Comparison of ENCODE assay signal across 2 cellular contexts in the genomic region with DNA sequence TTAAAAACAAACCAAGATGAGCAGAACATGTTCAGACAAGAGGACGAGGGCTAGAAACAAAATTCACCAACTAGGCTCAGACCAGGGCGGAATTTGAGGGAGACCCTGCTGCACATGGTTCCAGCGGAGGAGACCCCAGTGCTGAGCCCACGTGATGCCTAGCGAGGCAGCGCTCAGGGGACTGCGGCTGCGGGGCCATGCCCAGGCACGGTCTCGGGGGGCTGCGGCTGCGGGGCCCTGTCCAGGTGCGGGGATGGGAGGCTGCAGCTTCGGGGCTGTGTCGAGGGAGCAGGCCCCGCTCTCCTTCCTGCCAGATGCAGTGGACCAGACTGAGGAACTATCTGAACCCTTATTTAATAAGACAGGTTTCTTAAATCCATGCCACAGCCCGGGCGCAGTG.
TF ChIP-seq lines count a peak whose summit lies in the region.

No MANE protein-coding gene starts in this region.

TF ChIP-seq in HepG2, 621 proteins besides CTCF, POLR2A, EP300 and RAD21:
- TF ChIP-seq, protein P1, sequence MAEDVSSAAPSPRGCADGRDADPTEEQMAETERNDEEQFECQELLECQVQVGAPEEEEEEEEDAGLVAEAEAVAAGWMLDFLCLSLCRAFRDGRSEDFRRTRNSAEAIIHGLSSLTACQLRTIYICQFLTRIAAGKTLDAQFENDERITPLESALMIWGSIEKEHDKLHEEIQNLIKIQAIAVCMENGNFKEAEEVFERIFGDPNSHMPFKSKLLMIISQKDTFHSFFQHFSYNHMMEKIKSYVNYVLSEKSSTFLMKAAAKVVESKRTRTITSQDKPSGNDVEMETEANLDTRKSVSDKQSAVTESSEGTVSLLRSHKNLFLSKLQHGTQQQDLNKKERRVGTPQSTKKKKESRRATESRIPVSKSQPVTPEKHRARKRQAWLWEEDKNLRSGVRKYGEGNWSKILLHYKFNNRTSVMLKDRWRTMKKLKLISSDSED (CRISPR knock-in tag; IDR thresholded peaks at IDR 0.05): no peak
- TF ChIP-seq ZEB1 (IDR thresholded peaks at IDR 0.05; ENCODE audit: insufficient replicate concordance, low read depth) (no peak), AGO2 (optimal IDR thresholded peaks at IDR 0.05; ENCODE audit: low read depth, low read length) (peak; percentile 79)
- TF ChIP-seq, protein P2, sequence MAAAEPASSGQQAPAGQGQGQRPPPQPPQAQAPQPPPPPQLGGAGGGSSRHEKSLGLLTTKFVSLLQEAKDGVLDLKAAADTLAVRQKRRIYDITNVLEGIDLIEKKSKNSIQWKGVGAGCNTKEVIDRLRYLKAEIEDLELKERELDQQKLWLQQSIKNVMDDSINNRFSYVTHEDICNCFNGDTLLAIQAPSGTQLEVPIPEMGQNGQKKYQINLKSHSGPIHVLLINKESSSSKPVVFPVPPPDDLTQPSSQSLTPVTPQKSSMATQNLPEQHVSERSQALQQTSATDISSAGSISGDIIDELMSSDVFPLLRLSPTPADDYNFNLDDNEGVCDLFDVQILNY (CRISPR knock-in tag; conservative IDR thresholded peaks at IDR 0.05): no peak
- TF ChIP-seq, protein P3, sequence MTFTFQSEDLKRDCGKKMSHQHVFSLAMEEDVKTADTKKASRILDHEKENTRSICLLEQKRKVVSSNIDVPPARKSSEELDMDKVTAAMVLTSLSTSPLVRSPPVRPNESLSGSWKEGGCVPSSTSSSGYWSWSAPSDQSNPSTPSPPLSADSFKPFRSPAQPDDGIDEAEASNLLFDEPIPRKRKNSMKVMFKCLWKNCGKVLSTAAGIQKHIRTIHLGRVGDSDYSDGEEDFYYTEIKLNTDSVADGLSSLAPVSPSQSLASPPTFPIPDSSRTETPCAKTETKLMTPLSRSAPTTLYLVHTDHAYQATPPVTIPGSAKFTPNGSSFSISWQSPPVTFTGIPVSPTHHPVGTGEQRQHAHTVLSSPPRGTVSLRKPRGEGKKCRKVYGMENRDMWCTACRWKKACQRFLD (CRISPR knock-in tag; IDR thresholded peaks at IDR 0.05; ENCODE audit: borderline replicate concordance): no peak
- TF ChIP-seq, protein P4, sequence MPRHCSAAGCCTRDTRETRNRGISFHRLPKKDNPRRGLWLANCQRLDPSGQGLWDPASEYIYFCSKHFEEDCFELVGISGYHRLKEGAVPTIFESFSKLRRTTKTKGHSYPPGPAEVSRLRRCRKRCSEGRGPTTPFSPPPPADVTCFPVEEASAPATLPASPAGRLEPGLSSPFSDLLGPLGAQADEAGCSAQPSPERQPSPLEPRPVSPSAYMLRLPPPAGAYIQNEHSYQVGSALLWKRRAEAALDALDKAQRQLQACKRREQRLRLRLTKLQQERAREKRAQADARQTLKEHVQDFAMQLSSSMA (CRISPR knock-in tag; IDR thresholded peaks at IDR 0.05): no peak
- TF ChIP-seq, protein P5, sequence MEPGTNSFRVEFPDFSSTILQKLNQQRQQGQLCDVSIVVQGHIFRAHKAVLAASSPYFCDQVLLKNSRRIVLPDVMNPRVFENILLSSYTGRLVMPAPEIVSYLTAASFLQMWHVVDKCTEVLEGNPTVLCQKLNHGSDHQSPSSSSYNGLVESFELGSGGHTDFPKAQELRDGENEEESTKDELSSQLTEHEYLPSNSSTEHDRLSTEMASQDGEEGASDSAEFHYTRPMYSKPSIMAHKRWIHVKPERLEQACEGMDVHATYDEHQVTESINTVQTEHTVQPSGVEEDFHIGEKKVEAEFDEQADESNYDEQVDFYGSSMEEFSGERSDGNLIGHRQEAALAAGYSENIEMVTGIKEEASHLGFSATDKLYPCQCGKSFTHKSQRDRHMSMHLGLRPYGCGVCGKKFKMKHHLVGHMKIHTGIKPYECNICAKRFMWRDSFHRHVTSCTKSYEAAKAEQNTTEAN (CRISPR knock-in tag; conservative IDR thresholded peaks at IDR 0.05): no peak
TF ChIP-seq in HepG2: peak in this region for 1.

TF ChIP-seq in K562, 482 proteins besides CTCF, POLR2A, EP300 and RAD21:
- TF ChIP-seq, protein P6, sequence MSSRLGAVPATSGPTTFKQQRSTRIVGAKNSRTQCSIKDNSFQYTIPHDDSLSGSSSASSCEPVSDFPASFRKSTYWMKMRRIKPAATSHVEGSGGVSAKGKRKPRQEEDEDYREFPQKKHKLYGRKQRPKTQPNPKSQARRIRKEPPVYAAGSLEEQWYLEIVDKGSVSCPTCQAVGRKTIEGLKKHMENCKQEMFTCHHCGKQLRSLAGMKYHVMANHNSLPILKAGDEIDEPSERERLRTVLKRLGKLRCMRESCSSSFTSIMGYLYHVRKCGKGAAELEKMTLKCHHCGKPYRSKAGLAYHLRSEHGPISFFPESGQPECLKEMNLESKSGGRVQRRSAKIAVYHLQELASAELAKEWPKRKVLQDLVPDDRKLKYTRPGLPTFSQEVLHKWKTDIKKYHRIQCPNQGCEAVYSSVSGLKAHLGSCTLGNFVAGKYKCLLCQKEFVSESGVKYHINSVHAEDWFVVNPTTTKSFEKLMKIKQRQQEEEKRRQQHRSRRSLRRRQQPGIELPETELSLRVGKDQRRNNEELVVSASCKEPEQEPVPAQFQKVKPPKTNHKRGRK (tag; IDR thresholded peaks at IDR 0.05): no peak
- TF ChIP-seq DACH1 (IDR thresholded peaks at IDR 0.05; ENCODE audit: partially characterized antibody) (no peak), CHD2 (IDR thresholded peaks at IDR 0.05; ENCODE audit: low read depth, low read length) (no peak), KLF16 (IDR thresholded peaks at IDR 0.05) (no peak), ETV6 (IDR thresholded peaks at IDR 0.05; ENCODE audit: borderline replicate concordance in 1 of 2, low read depth in 2 of 2, low read length in 1 of 2) (no peak), ETV6 (CRISPR knock-in tag; IDR thresholded peaks at IDR 0.05; ENCODE audit: borderline replicate concordance) (no peak), MAFF (IDR thresholded peaks at IDR 0.05; ENCODE audit: low read length) (no peak), SIN3B (IDR thresholded peaks at IDR 0.05; ENCODE audit: low read depth) (no peak)
- TF ChIP-seq, protein P7, sequence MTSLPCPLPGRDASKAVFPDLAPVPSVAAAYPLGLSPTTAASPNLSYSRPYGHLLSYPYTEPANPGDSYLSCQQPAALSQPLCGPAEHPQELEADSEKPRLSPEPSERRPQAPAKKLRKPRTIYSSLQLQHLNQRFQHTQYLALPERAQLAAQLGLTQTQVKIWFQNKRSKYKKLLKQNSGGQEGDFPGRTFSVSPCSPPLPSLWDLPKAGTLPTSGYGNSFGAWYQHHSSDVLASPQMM (CRISPR knock-in tag; IDR thresholded peaks at IDR 0.05): no peak
- TF ChIP-seq, protein P8, sequence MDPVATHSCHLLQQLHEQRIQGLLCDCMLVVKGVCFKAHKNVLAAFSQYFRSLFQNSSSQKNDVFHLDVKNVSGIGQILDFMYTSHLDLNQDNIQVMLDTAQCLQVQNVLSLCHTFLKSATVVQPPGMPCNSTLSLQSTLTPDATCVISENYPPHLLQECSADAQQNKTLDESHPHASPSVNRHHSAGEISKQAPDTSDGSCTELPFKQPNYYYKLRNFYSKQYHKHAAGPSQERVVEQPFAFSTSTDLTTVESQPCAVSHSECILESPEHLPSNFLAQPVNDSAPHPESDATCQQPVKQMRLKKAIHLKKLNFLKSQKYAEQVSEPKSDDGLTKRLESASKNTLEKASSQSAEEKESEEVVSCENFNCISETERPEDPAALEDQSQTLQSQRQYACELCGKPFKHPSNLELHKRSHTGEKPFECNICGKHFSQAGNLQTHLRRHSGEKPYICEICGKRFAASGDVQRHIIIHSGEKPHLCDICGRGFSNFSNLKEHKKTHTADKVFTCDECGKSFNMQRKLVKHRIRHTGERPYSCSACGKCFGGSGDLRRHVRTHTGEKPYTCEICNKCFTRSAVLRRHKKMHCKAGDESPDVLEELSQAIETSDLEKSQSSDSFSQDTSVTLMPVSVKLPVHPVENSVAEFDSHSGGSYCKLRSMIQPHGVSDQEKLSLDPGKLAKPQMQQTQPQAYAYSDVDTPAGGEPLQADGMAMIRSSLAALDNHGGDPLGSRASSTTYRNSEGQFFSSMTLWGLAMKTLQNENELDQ (CRISPR knock-in tag; IDR thresholded peaks at IDR 0.05; ENCODE audit: borderline replicate concordance): no peak
